ENCODE assay signal across 1 cellular context in genomic region chr13:95123726-95124125, GRCh38.
TF ChIP-seq lines count a peak whose summit lies in the region.

No MANE protein-coding gene starts in this region.

TF ChIP-seq in HepG2, 621 proteins besides CTCF, POLR2A, EP300 and RAD21 (continued from another document and continues in another):
- TF ChIP-seq ZNF841 (CRISPR knock-in tag; IDR thresholded peaks at IDR 0.05; ENCODE audit: borderline replicate concordance), result no peak
- TF ChIP-seq ZC3H4 (CRISPR knock-in tag; IDR thresholded peaks at IDR 0.05; ENCODE audit: borderline replicate concordance), result no peak
- no peak for TF ChIP-seq POLR2AphosphoS5 (IDR thresholded peaks at IDR 0.05; ENCODE audit: low read depth, low read length)
- peak; percentile 62; the same call in 1 of the 2 replicates for TF ChIP-seq PBX2 (CRISPR knock-in tag; IDR thresholded peaks at IDR 0.05)
- TF ChIP-seq, protein P1, sequence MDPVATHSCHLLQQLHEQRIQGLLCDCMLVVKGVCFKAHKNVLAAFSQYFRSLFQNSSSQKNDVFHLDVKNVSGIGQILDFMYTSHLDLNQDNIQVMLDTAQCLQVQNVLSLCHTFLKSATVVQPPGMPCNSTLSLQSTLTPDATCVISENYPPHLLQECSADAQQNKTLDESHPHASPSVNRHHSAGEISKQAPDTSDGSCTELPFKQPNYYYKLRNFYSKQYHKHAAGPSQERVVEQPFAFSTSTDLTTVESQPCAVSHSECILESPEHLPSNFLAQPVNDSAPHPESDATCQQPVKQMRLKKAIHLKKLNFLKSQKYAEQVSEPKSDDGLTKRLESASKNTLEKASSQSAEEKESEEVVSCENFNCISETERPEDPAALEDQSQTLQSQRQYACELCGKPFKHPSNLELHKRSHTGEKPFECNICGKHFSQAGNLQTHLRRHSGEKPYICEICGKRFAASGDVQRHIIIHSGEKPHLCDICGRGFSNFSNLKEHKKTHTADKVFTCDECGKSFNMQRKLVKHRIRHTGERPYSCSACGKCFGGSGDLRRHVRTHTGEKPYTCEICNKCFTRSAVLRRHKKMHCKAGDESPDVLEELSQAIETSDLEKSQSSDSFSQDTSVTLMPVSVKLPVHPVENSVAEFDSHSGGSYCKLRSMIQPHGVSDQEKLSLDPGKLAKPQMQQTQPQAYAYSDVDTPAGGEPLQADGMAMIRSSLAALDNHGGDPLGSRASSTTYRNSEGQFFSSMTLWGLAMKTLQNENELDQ (CRISPR knock-in tag; IDR thresholded peaks at IDR 0.05; ENCODE audit: borderline replicate concordance), result no peak
- no peak for TF ChIP-seq ZBTB8A (CRISPR knock-in tag; IDR thresholded peaks at IDR 0.05; ENCODE audit: borderline replicate concordance, low read depth)
- no peak for TF ChIP-seq ZNF891 (CRISPR knock-in tag; IDR thresholded peaks at IDR 0.05)
- TF ChIP-seq CBFB (CRISPR knock-in tag; IDR thresholded peaks at IDR 0.05), result no peak
- TF ChIP-seq ZNF761 (CRISPR knock-in tag; conservative IDR thresholded peaks at IDR 0.05), result no peak
- no peak for TF ChIP-seq NFE2 (CRISPR knock-in tag; IDR thresholded peaks at IDR 0.05)
- peak; percentile 50; the same call in 1 of the 2 replicates for TF ChIP-seq RERE (CRISPR knock-in tag; IDR thresholded peaks at IDR 0.05; ENCODE audit: low read depth)
- TF ChIP-seq ZNF639 (CRISPR knock-in tag; conservative IDR thresholded peaks at IDR 0.05), result no peak
- TF ChIP-seq ARID4A (CRISPR knock-in tag; IDR thresholded peaks at IDR 0.05; ENCODE audit: borderline replicate concordance), result no peak
- peak; percentile 40 for TF ChIP-seq ZNF781 (CRISPR knock-in tag; IDR thresholded peaks at IDR 0.05; ENCODE audit: borderline replicate concordance, not compliant biosample characterization)
- no peak for TF ChIP-seq ZNF543 (CRISPR knock-in tag; IDR thresholded peaks at IDR 0.05)
- TF ChIP-seq SCMH1 (CRISPR knock-in tag; IDR thresholded peaks at IDR 0.05; ENCODE audit: borderline replicate concordance), result no peak
- no peak for TF ChIP-seq U2AF2 (IDR thresholded peaks at IDR 0.05; ENCODE audit: low read depth, low read length)
- peak; percentile 80 for TF ChIP-seq POGZ (CRISPR knock-in tag; IDR thresholded peaks at IDR 0.05)
- TF ChIP-seq ZNF33A (CRISPR knock-in tag; IDR thresholded peaks at IDR 0.05; ENCODE audit: borderline replicate concordance), result no peak
- TF ChIP-seq KAT2B (IDR thresholded peaks at IDR 0.05; ENCODE audit: borderline replicate concordance, low read depth, low read length), result no peak
- TF ChIP-seq, protein P2, sequence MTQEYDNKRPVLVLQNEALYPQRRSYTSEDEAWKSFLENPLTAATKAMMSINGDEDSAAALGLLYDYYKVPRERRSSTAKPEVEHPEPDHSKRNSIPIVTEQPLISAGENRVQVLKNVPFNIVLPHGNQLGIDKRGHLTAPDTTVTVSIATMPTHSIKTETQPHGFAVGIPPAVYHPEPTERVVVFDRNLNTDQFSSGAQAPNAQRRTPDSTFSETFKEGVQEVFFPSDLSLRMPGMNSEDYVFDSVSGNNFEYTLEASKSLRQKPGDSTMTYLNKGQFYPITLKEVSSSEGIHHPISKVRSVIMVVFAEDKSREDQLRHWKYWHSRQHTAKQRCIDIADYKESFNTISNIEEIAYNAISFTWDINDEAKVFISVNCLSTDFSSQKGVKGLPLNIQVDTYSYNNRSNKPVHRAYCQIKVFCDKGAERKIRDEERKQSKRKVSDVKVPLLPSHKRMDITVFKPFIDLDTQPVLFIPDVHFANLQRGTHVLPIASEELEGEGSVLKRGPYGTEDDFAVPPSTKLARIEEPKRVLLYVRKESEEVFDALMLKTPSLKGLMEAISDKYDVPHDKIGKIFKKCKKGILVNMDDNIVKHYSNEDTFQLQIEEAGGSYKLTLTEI (CRISPR knock-in tag; conservative IDR thresholded peaks at IDR 0.05), result no peak
- no peak for TF ChIP-seq ZNF142 (CRISPR knock-in tag; IDR thresholded peaks at IDR 0.05)
- TF ChIP-seq ATM (IDR thresholded peaks at IDR 0.05; ENCODE audit: borderline replicate concordance), result no peak
- TF ChIP-seq PLRG1 (conservative IDR thresholded peaks at IDR 0.05), result no peak
- no peak for TF ChIP-seq ZNF367 (CRISPR knock-in tag; IDR thresholded peaks at IDR 0.05; ENCODE audit: borderline replicate concordance)
- no peak for TF ChIP-seq ZSCAN22 (CRISPR knock-in tag; IDR thresholded peaks at IDR 0.05)
- TF ChIP-seq KDM5B (CRISPR knock-in tag; IDR thresholded peaks at IDR 0.05; ENCODE audit: borderline replicate concordance), result peak; percentile 36; the same call in 1 of the 2 replicates
- TF ChIP-seq ZNF160 (CRISPR knock-in tag; IDR thresholded peaks at IDR 0.05), result no peak
- no peak for TF ChIP-seq PAX8 (CRISPR knock-in tag; IDR thresholded peaks at IDR 0.05; ENCODE audit: borderline replicate concordance)
- TF ChIP-seq CBX5 (CRISPR knock-in tag; IDR thresholded peaks at IDR 0.05; ENCODE audit: borderline replicate concordance), result 0 out of 2 replicates have a peak, but pooled peaks have one; percentile 63
- TF ChIP-seq, protein P3, sequence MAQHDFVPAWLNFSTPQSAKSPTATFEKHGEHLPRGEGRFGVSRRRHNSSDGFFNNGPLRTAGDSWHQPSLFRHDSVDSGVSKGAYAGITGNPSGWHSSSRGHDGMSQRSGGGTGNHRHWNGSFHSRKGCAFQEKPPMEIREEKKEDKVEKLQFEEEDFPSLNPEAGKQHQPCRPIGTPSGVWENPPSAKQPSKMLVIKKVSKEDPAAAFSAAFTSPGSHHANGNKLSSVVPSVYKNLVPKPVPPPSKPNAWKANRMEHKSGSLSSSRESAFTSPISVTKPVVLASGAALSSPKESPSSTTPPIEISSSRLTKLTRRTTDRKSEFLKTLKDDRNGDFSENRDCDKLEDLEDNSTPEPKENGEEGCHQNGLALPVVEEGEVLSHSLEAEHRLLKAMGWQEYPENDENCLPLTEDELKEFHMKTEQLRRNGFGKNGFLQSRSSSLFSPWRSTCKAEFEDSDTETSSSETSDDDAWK (CRISPR knock-in tag; IDR thresholded peaks at IDR 0.05), result no peak
- peak; percentile 18; the same call in 1 of the 2 replicates for TF ChIP-seq NR2C2 (CRISPR knock-in tag; IDR thresholded peaks at IDR 0.05; ENCODE audit: borderline replicate concordance)
